16 cellular contexts compared by ENCODE assay signal in the genomic region with DNA sequence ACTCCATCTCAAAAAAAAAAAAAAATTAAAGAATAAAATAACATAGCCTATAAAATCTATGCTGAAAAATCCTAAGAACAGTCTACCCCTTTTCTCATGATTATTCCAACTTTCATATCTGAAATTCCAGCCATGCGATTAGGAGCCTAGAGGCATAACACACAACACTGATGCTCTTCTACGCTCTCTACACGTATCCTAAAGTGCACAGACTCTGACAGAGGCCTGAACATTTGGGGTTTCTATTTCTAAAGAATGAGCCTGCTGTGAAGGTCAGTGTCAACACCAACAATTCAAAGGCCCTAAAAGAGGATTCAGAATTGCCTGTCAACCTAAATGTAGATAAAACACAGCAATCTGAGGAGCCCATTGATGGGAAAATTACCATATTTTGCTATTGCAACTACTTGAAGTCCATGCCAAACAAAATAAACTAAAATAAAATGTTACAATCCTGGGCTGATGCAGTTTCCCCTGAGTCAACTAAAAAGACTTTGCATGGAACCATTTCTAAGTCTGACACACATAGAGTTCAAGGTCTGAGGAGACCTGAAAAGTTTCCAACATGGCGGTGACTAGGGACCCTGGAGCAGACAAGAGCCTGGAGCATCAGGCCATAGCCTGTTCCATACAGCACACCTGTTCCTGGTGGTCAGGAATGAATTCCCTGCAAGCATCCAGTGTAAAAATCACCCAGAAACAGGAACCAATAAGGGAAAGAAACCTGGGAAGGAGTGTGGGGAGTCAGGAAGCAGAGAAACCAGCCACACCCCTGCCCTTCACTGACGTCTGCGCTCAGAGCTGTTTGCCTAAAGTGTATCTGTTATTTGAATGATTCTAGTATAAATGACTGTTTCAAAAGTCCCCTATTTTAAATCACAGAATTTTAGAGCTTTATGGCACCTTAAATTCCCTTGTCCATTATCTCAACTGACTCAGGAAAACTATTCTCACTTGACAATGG. TPM values are rescaled to one million over a fixed set of nuclear protein-coding genes. Genes with fewer than 3 reads are reported as not detected.
DNase-seq lines count a peak whose midpoint lies in the region; ATAC-seq and TF ChIP-seq lines count a peak whose summit lies in the region.
"Had no signal": no experiment of that assay in that cellular context is flagged by ENCODE, and none has a peak within 500 bp of the region (broad histone marks: within the 10 kb centered on the region; RNA-seq: fewer than 3 reads in every experiment).

No MANE protein-coding gene starts in this region.

- ATAC-seq in T-helper 17 cell: no peak
- no peak for ATAC-seq in left lobe of liver

- peak; percentile 69 for DNase-seq in AG08396 (ENCODE audit: low spot score)
- peak; percentile 16 for DNase-seq in HFFc6
- peak; percentile 79 for DNase-seq in fibroblast of gingiva (ENCODE audit: low read depth)
- DNase-seq in osteoblast (ENCODE audit: insufficient read length, low spot score, missing footprints): peak; percentile 87
- no peak for DNase-seq in posterior cingulate gyrus
- DNase-seq in effector memory CD4-positive, alpha-beta T cell: no peak
- DNase-seq in T-helper 17 cell: no peak
- no peak for DNase-seq in left lobe of liver (ENCODE audit: low spot score)
- DNase-seq: activated CD8-positive, alpha-beta memory T cell treated with anti-CD3 and anti-CD28 coated beads for 24 hours; mammary epithelial cell; NCI-H2081; NCI-H510A treated with DMSO at 0.1 percent for 48 hours; Right ventricle myocardium superior; stimulated activated naive CD4-positive, alpha-beta T cell treated with Interleukin-2 at 50 U/mL for 16 hours; uterus had no signal

- H3K9me3 ChIP-seq in osteoblast (ENCODE audit: low read depth, low read length): no peaks in the 10 kb centered on the region
- no peaks in the 10 kb centered on the region for H3K9me3 ChIP-seq in effector memory CD4-positive, alpha-beta T cell (ENCODE audit: control insufficient read depth, low read length)
- H3K9me3 ChIP-seq in T-helper 17 cell (ENCODE audit: control insufficient read depth, low read length, poor library complexity, severe bottlenecking): no peaks in the 10 kb centered on the region
- H3K9me3 ChIP-seq: uterus had no signal

- TF ChIP-seq CTCF in HFFc6 (IDR thresholded peaks at IDR 0.05) (no peak), osteoblast (IDR thresholded peaks at IDR 0.05; ENCODE audit: extremely low read depth, low read depth, low read length) (no peak)

- H4K20me1 ChIP-seq in osteoblast (ENCODE audit: insufficient read depth, low read length): peaks cover 6% of the 10 kb centered on the region

- H3K4me1 ChIP-seq in osteoblast (ENCODE audit: insufficient read depth, low read length): peaks cover 18% of the 10 kb centered on the region
- H3K4me1 ChIP-seq in effector memory CD4-positive, alpha-beta T cell (ENCODE audit: control insufficient read depth, insufficient read depth, low read length, poor library complexity, severe bottlenecking): no peaks in the 10 kb centered on the region
- H3K4me1 ChIP-seq: uterus had no signal

- H3K27ac Mint-ChIP-seq in HFFc6 (peak overlapping the region; percentile 35; the same call in 1 of the 2 replicates), T-helper 17 cell (no peak overlapping the region)
- H3K27ac Mint-ChIP-seq: activated T-helper 1 cell treated with anti-CD3 and anti-CD28 coated beads, Interleukin-12 subunit alpha, Interleukin-12 subunit beta, Interleukin-2, Interleukin-4 antibody, amounts not matched to agents 30 ng/mL and 10 ng/mL and 1 ng/mL, durations not matched to agents 14 hours and 24 hours and 36 hours had no signal

- H3K36me3 ChIP-seq in osteoblast (ENCODE audit: insufficient read depth, low read length): no peaks in the 10 kb centered on the region
- H3K36me3 ChIP-seq in effector memory CD4-positive, alpha-beta T cell (ENCODE audit: control insufficient read depth, insufficient read depth, low read length): no peaks in the 10 kb centered on the region
- H3K36me3 ChIP-seq: uterus had no signal

- no peaks in the 10 kb centered on the region for H3K27me3 ChIP-seq in osteoblast (ENCODE audit: insufficient read depth, low read length)
- no peaks in the 10 kb centered on the region for H3K27me3 ChIP-seq in effector memory CD4-positive, alpha-beta T cell (replicated peaks; ENCODE audit: control insufficient read depth, insufficient read depth, low read length, poor library complexity, severe bottlenecking)
- H3K27me3 ChIP-seq: uterus had no signal

- H3K27me3 Mint-ChIP-seq in HFFc6 (ENCODE audit: insufficient read depth) (no peaks in the 10 kb centered on the region), T-helper 17 cell (no peaks in the 10 kb centered on the region)

- no peaks in the 10 kb centered on the region for H3K36me3 Mint-ChIP-seq in HFFc6 (ENCODE audit: low read depth)
- H3K36me3 Mint-ChIP-seq in T-helper 17 cell (ENCODE audit: low read depth): peaks cover 3% of the 10 kb centered on the region

- H3K4me1 Mint-ChIP-seq in HFFc6 (ENCODE audit: low read depth) (peaks cover 22% of the 10 kb centered on the region), T-helper 17 cell (peaks cover 5% of the 10 kb centered on the region)

- peak overlapping the region; percentile 68 for H3K4me2 ChIP-seq in osteoblast (ENCODE audit: insufficient read depth, low read length)

- no peaks in the 10 kb centered on the region for H3K9me3 Mint-ChIP-seq in HFFc6
- H3K9me3 Mint-ChIP-seq: activated T-helper 1 cell treated with anti-CD3 and anti-CD28 coated beads, Interleukin-12 subunit alpha, Interleukin-12 subunit beta, Interleukin-2, Interleukin-4 antibody, amounts not matched to agents 30 ng/mL and 10 ng/mL and 1 ng/mL, durations not matched to agents 14 hours and 24 hours and 36 hours had no signal

- peak overlapping the region; percentile 72 for H2AFZ ChIP-seq in osteoblast (ENCODE audit: low read length)

- peaks cover 37% of the 10 kb centered on the region for H3K79me2 ChIP-seq in osteoblast (ENCODE audit: insufficient read depth, low read length)

- H3K4me3 ChIP-seq in osteoblast (ENCODE audit: insufficient read depth, low read length): no peak overlapping the region
- no peak overlapping the region for H3K4me3 ChIP-seq in effector memory CD4-positive, alpha-beta T cell (ENCODE audit: insufficient read depth, low read depth, low read length, poor library complexity, severe bottlenecking)
- H3K4me3 ChIP-seq: uterus had no signal

- intact Hi-C loops in posterior cingulate gyrus (cut with DNase I): no loop called here

- no peak overlapping the region for H3K4me3 Mint-ChIP-seq in HFFc6
- H3K4me3 Mint-ChIP-seq in T-helper 17 cell: no peak overlapping the region
- H3K4me3 Mint-ChIP-seq: activated T-helper 1 cell treated with anti-CD3 and anti-CD28 coated beads, Interleukin-12 subunit alpha, Interleukin-12 subunit beta, Interleukin-2, Interleukin-4 antibody, amounts not matched to agents 30 ng/mL and 10 ng/mL and 1 ng/mL, durations not matched to agents 14 hours and 24 hours and 36 hours had no signal

- H3K27ac ChIP-seq in osteoblast (ENCODE audit: low read depth, low read length): peak overlapping the region; percentile 73
- no peak overlapping the region for H3K27ac ChIP-seq in effector memory CD4-positive, alpha-beta T cell (ENCODE audit: insufficient read depth, low read length, poor library complexity, severe bottlenecking)
- H3K27ac ChIP-seq: uterus had no signal

RNA-seq across cellular contexts. Expression of a gene that starts 11.8 kb away (rescaled TPM):
- 1 to 10 TPM; 1.9 to 2.8 (median 2.2) TPM for total RNA-seq in HFFc6 (2021; fragmentation: NEBNext Ultra II Directional; extraction: Animal tissue kit (Norgen Biotek cat#: 25700))
- 14.1 and 14.8 TPM in 2 replicates for total RNA-seq in osteoblast
- total RNA-seq in T-helper 17 cell: 1 to 10 TPM; 1.1 to 5.0 TPM
- total RNA-seq in left lobe of liver: 20.1 TPM

RNA-seq across cellular contexts. Expression of a gene that starts 50.2 kb away (rescaled TPM):
- total RNA-seq in HFFc6 (2021; fragmentation: NEBNext Ultra II Directional; extraction: Animal tissue kit (Norgen Biotek cat#: 25700)): 1 to 10 TPM; 7.1 to 8.6 (median 7.4) TPM
- total RNA-seq in osteoblast (11.2 and 11.8 TPM in 2 replicates), T-helper 17 cell (1 to 10 TPM; 1.2 to 1.8 TPM), left lobe of liver (1.4 TPM)

Comparison
In these comparisons a context has a peak if more than half of its experiments do, and no peak if none do; other contexts are left out.
1. DNase-seq: peak in AG08396 (single experiment), HFFc6 (single experiment), fibroblast of gingiva (single experiment) and osteoblast (single experiment); none in posterior cingulate gyrus (0 of 10), effector memory CD4-positive, alpha-beta T cell (0 of 3), T-helper 17 cell (0 of 3) and left lobe of liver (single experiment).